In the genomic region with DNA sequence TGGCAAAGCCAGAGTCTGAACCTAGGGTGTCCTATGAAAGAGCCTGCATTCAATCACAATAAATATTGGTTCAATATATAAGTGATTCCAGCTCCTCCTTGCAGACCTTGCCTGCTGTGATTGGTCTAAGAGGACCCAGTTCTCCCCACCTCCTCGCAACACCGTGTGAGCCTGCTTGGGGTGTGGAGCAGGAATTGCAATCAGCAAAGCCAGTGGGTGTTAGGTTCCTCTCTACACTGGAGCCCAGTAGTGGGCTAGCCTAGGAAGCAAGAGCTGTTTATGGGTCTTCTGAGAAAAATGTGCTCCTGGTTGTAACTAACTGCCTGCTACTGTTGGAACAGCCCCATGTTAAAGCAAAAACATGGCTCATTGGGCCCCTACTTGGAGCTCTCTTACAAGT, we compare ENCODE assay signal across 1 cellular context.
TF ChIP-seq lines count a peak whose summit lies in the region.

No MANE protein-coding gene starts in this region.

TF ChIP-seq in SK-N-SH, 30 proteins besides CTCF, POLR2A, EP300 and RAD21:
- TF ChIP-seq, protein P1, sequence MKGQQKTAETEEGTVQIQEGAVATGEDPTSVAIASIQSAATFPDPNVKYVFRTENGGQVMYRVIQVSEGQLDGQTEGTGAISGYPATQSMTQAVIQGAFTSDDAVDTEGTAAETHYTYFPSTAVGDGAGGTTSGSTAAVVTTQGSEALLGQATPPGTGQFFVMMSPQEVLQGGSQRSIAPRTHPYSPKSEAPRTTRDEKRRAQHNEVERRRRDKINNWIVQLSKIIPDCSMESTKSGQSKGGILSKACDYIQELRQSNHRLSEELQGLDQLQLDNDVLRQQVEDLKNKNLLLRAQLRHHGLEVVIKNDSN (IDR thresholded peaks at IDR 0.05; ENCODE audit: borderline replicate concordance, low read depth) = no peak
